17 cellular contexts compared by ENCODE assay signal in genomic region chr7:122546496-122546895, GRCh38.
"Had no signal": no experiment of that assay in that cellular context is flagged by ENCODE, and none has a peak within 500 bp of the region (broad histone marks: within the 10 kb centered on the region; RNA-seq: fewer than 3 reads in every experiment).

No MANE protein-coding gene starts in this region.

- H3K4me3 Mint-ChIP-seq: activated B cell treated with CpG ODN at 0.5 μM for 24 hours; activated CD8-positive, alpha-beta T cell treated with anti-CD3 and anti-CD28 coated beads for 36 hours; natural killer cell treated with Interleukin-12 subunit alpha and Interleukin-12 subunit beta and Interleukin-15 and Interleukin-18, amount 100 ng/mL, for 72 hours; type B pancreatic cell had no signal

- H3K36me3 Mint-ChIP-seq: activated naive CD4-positive, alpha-beta T cell treated with anti-CD3 and anti-CD28 coated beads, Interleukin-2, amount 50 U/mL, for 72 hours; natural killer cell treated with Interleukin-12 subunit alpha and Interleukin-12 subunit beta and Interleukin-15 and Interleukin-18, amount 100 ng/mL, for 72 hours; type B pancreatic cell had no signal

- H3K9me3 ChIP-seq: body of pancreas, suprapubic skin had no signal

- H3K27ac Mint-ChIP-seq: activated B cell treated with CpG ODN at 0.5 μM for 24 hours; activated CD8-positive, alpha-beta T cell treated with anti-CD3 and anti-CD28 coated beads for 36 hours; activated naive CD4-positive, alpha-beta T cell treated with anti-CD3 and anti-CD28 coated beads, Interleukin-2, amount 50 U/mL, for 72 hours; natural killer cell treated with Interleukin-12 subunit alpha and Interleukin-12 subunit beta and Interleukin-15 and Interleukin-18, amount 100 ng/mL, for 72 hours; type B pancreatic cell had no signal

- H3K27me3 Mint-ChIP-seq: activated B cell treated with CpG ODN at 0.5 μM for 24 hours; activated CD8-positive, alpha-beta T cell treated with anti-CD3 and anti-CD28 coated beads for 36 hours; natural killer cell treated with Interleukin-12 subunit alpha and Interleukin-12 subunit beta and Interleukin-15 and Interleukin-18, amount 100 ng/mL, for 72 hours; type B pancreatic cell had no signal

- DNase-seq: activated B cell treated with CpG ODN at 0.5 μM for 24 hours; activated CD4-positive, alpha-beta T cell treated with anti-CD3 and anti-CD28 coated beads for 48 hours; activated CD8-positive, alpha-beta memory T cell treated with anti-CD3 and anti-CD28 coated beads, Interleukin-2, amount 50 U/mL, for 4 hours; activated CD8-positive, alpha-beta T cell treated with anti-CD3 and anti-CD28 coated beads for 36 hours; activated gamma-delta T cell; activated T-cell treated with anti-CD3 and anti-CD28 coated beads, Interleukin-2, amount 50 U/mL, for 48 hours; body of pancreas; hippocampal formation; stimulated activated CD4-positive, alpha-beta T cell treated with anti-CD3 and anti-CD28 coated beads, Interleukin-4, amount 100 ng/mL, for 4 hours; stimulated activated CD8-positive, alpha-beta memory T cell treated with anti-CD3 and anti-CD28 coated beads, Interleukin-4, amount 100 ng/mL, for 48 hours; stimulated activated naive CD4-positive, alpha-beta T cell treated with Interleukin-2 at 50 U/mL for 16 hours; T-helper 2 cell had no signal

- ATAC-seq: activated CD8-positive, alpha-beta T cell treated with anti-CD3 and anti-CD28 coated beads for 36 hours; activated naive CD4-positive, alpha-beta T cell treated with anti-CD3 and anti-CD28 coated beads, Interleukin-2, amount 50 U/mL, for 72 hours; body of pancreas; natural killer cell treated with Interleukin-12 subunit alpha and Interleukin-12 subunit beta and Interleukin-15 and Interleukin-18, amount 100 ng/mL, for 72 hours; right cardiac atrium had no signal
